In the genomic region with DNA sequence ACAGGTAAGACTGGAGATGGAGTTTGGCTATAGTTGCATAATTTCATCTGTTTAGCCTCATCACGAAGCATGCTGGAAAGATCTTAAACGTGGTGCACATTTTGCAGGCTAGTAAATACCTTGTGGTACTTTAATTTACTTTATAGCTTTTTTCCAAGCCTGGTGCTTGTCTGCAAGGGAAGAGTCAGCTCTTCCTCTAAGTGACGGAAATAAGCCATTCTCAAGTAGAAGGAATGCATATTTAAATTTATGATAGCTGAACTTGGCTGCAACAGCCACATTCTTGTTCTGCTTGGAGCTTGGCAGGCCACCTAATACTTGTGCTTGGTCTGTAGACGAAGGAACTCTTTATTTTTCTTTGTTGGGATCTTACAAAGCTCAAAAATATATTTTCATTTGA, we compare ENCODE assay signal across 14 cellular contexts.
DNase-seq lines count a peak whose midpoint lies in the region; ATAC-seq and TF ChIP-seq lines count a peak whose summit lies in the region.
"Had no signal": no experiment of that assay in that cellular context is flagged by ENCODE, and none has a peak within 500 bp of the region (broad histone marks: within the 10 kb centered on the region; RNA-seq: fewer than 3 reads in every experiment).

No MANE protein-coding gene starts in this region.

- H3K9me3 ChIP-seq in right atrium auricular region (no peaks in the 10 kb centered on the region), aorta (ENCODE audit: control insufficient read depth, low read length) (no peaks in the 10 kb centered on the region), neuronal stem cell (replicated peaks in 1 of 2; ENCODE audit: control insufficient read depth in 2 of 2, insufficient read depth in 1 of 2, low read depth in 1 of 2, low read length in 2 of 2) (no peaks in the 10 kb centered on the region)

- H3K4me2 ChIP-seq in neuronal stem cell (ENCODE audit: insufficient read depth, low read length, poor library complexity, severe bottlenecking): no peak overlapping the region

- H3K36me3 Mint-ChIP-seq in nephron (ENCODE audit: low read depth) (no peaks in the 10 kb centered on the region), T-cell (no peaks in the 10 kb centered on the region)
- H3K36me3 Mint-ChIP-seq: natural killer cell had no signal

- H3K14ac ChIP-seq in neuronal stem cell (ENCODE audit: low read length): no peak overlapping the region

- H4K91ac ChIP-seq in neuronal stem cell (ENCODE audit: low read depth, low read length, poor library complexity): no peak overlapping the region

- TF ChIP-seq CTCF in right atrium auricular region (IDR thresholded peaks at IDR 0.05): no peak
- no peak for TF ChIP-seq CTCF in fibroblast of mammary gland (conservative IDR thresholded peaks at IDR 0.05; ENCODE audit: control insufficient read depth, insufficient read depth, low read depth, low read length)
- no peak for TF ChIP-seq CTCF in nephron (IDR thresholded peaks at IDR 0.05; ENCODE audit: unreplicated experiment in 3 of 3)

- H3K4me1 Mint-ChIP-seq in nephron (peaks cover 39% of the 10 kb centered on the region), T-cell (no peaks in the 10 kb centered on the region)
- H3K4me1 Mint-ChIP-seq: natural killer cell had no signal

- H3K27ac ChIP-seq in right atrium auricular region (peak overlapping the region in 1 of 2 donors; percentile 47), aorta (ENCODE audit: low read depth in 1 of 2, low read length in 2 of 2) (peak overlapping the region in 1 of 2 donors; percentile 67), neuronal stem cell (replicated peaks; ENCODE audit: low read length) (no peak overlapping the region)

- H2AK5ac ChIP-seq in neuronal stem cell (ENCODE audit: low read depth, low read length): no peak overlapping the region

- no peaks in the 10 kb centered on the region for H3K9me3 Mint-ChIP-seq in nephron
- H3K9me3 Mint-ChIP-seq in T-cell: peaks cover 0 to 3% (median 3%) of the 10 kb centered on the region in 3 donors
- H3K9me3 Mint-ChIP-seq: activated T-helper 2 cell treated with anti-CD3 and anti-CD28 coated beads, Interferon-gamma antibody, Interleukin-2, Interleukin-4, amounts not matched to agents 10 μg/mL and 5 μg/mL and 100 μg/mL, durations not matched to agents 14 hours and 24 hours and 36 hours; natural killer cell had no signal

- H3K27ac Mint-ChIP-seq in nephron: peak overlapping the region; percentile 87 to 91 (median 90)
- no peak overlapping the region for H3K27ac Mint-ChIP-seq in T-cell
- H3K27ac Mint-ChIP-seq: activated T-helper 2 cell treated with anti-CD3 and anti-CD28 coated beads, Interferon-gamma antibody, Interleukin-2, Interleukin-4, amounts not matched to agents 10 μg/mL and 5 μg/mL and 100 μg/mL, durations not matched to agents 14 hours and 24 hours and 36 hours; natural killer cell had no signal

- no peaks in the 10 kb centered on the region for H3K79me1 ChIP-seq in neuronal stem cell (ENCODE audit: low read depth, low read length)

- peak; percentile 73 for ATAC-seq in Right ventricle myocardium superior (ENCODE audit: poor library complexity)
- peak; percentile 75 for ATAC-seq in aorta (ENCODE audit: low FRiP score)
- no peak for ATAC-seq in T-cell (replicated peaks in 1 of 4)
- ATAC-seq: natural killer cell had no signal

- no peaks in the 10 kb centered on the region for H3K27me3 ChIP-seq in right atrium auricular region
- no peaks in the 10 kb centered on the region for H3K27me3 ChIP-seq in aorta (ENCODE audit: control insufficient read depth in 1 of 2, insufficient read depth in 2 of 2, low read length in 1 of 2)
- no peaks in the 10 kb centered on the region for H3K27me3 ChIP-seq in neuronal stem cell (ENCODE audit: control insufficient read depth in 3 of 3, insufficient read depth in 3 of 3, low read depth in 1 of 3, low read length in 3 of 3)
- H3K27me3 ChIP-seq in H7 (ENCODE audit: control insufficient read depth, insufficient read depth, low read length): no peaks in the 10 kb centered on the region

- H3K4ac ChIP-seq in neuronal stem cell (ENCODE audit: low read length): no peak overlapping the region

- H2BK5ac ChIP-seq in neuronal stem cell (ENCODE audit: low read length): no peak overlapping the region

- no peaks in the 10 kb centered on the region for H3K36me3 ChIP-seq in right atrium auricular region
- H3K36me3 ChIP-seq in aorta (ENCODE audit: control insufficient read depth in 1 of 2, insufficient read depth in 2 of 2, low read length in 1 of 2): no peaks in the 10 kb centered on the region
- H3K36me3 ChIP-seq in neuronal stem cell (replicated peaks in 1 of 2; ENCODE audit: control insufficient read depth in 2 of 2, insufficient read depth in 2 of 2, low read length in 2 of 2): no peaks in the 10 kb centered on the region
- H3K36me3 ChIP-seq in H7 (replicated peaks; ENCODE audit: control insufficient read depth, insufficient read depth, low read length): no peaks in the 10 kb centered on the region

- H3K23ac ChIP-seq in neuronal stem cell (ENCODE audit: low read depth, low read length, poor library complexity): no peak overlapping the region

- H2BK120ac ChIP-seq in neuronal stem cell (ENCODE audit: low read depth, low read length): no peak overlapping the region

- H3K27me3 Mint-ChIP-seq in nephron (ENCODE audit: low read depth) (peaks cover 3% of the 10 kb centered on the region), T-cell (peaks cover 0 to 4% of the 10 kb centered on the region in 2 donors)

- intact Hi-C loops in Right ventricle myocardium superior (cut with DNase I) (no loop called here), aorta (cut with DNase I) (loop anchor here in 1 of 2 donors (5.0 kb wide), 1 partner anchor 85 kb away; no protein-coding TSS in a partner anchor)

- H4K8ac ChIP-seq in neuronal stem cell (ENCODE audit: low read depth, low read length): no peak overlapping the region

- H2BK15ac ChIP-seq in neuronal stem cell (ENCODE audit: low read length): no peak overlapping the region

- H3K18ac ChIP-seq in neuronal stem cell (ENCODE audit: low read length): no peak overlapping the region

- CTCF ChIA-PET in T-cell (lab: Charles Lee): interaction anchor here in 1 of 2 donors (0.6 kb wide), 1 partner anchor 55 kb away, joined by 4 read pairs; no protein-coding TSS in a partner anchor

- DNase-seq in Right ventricle myocardium superior (no peak), right atrium auricular region (ENCODE audit: low spot score) (no peak), fibroblast of mammary gland (ENCODE audit: low read depth) (peak; percentile 57), aorta (peak in 1 of 2 donors; percentile 54), neuronal stem cell (ENCODE audit: low spot score) (no peak), T-cell (no peak), H7 (no peak)
- DNase-seq: activated CD4-positive, alpha-beta T cell treated with anti-CD3 and anti-CD28 coated beads for 4 hours; natural killer cell; NCI-H146; NCI-H82; stimulated activated naive CD4-positive, alpha-beta T cell treated with Interleukin-2 at 50 U/mL for 16 hours had no signal

- H2AFZ ChIP-seq in neuronal stem cell (ENCODE audit: low read length): no peak overlapping the region

- H3K4me3 ChIP-seq in right atrium auricular region (no peak overlapping the region), fibroblast of mammary gland (ENCODE audit: control insufficient read depth, low read depth, low read length) (no peak overlapping the region), aorta (ENCODE audit: low read length in 2 of 2) (no peak overlapping the region), neuronal stem cell (ENCODE audit: low read length in 2 of 2) (no peak overlapping the region), H7 (ENCODE audit: insufficient read depth, low read depth, low read length) (no peak overlapping the region)

- H3K9ac ChIP-seq in neuronal stem cell (ENCODE audit: low read depth, low read length, poor library complexity): no peak overlapping the region

- peak overlapping the region in 1 of 3 experiments; percentile 22 for H3K4me3 Mint-ChIP-seq in nephron
- no peak overlapping the region for H3K4me3 Mint-ChIP-seq in T-cell
- H3K4me3 Mint-ChIP-seq: natural killer cell had no signal

- peaks cover 2 to 19% of the 10 kb centered on the region in 2 donors for H3K4me1 ChIP-seq in right atrium auricular region
- H3K4me1 ChIP-seq in aorta (ENCODE audit: control insufficient read depth in 1 of 2, insufficient read depth in 2 of 2, low read length in 2 of 2): peaks cover 5 to 8% of the 10 kb centered on the region in 2 donors
- H3K4me1 ChIP-seq in neuronal stem cell (ENCODE audit: control insufficient read depth in 2 of 2, insufficient read depth in 1 of 2, low read depth in 1 of 2, low read length in 2 of 2): peaks cover 0 to 2% of the 10 kb centered on the region in 2 donors

- H2BK12ac ChIP-seq in neuronal stem cell (ENCODE audit: low read length): no peak overlapping the region

- 2 to 4% methylated on average over 4 of the region's 4 CpGs for WGBS in aorta, 2 donors
- WGBS in neuronal stem cell (ENCODE audit: extremely low coverage in 2 of 2, insufficient read length in 2 of 2, insufficient replicate concordance in 1 of 2), 2 donors: no CpG with 5 or more reads among the region's 4 CpGs

- POLR2A ChIA-PET in T-cell (lab: Charles Lee): no interaction called here

Comparison
In these comparisons a context has a peak if more than half of its experiments do, and no peak if none do; other contexts are left out.
1. ATAC-seq: peak in Right ventricle myocardium superior (single experiment) and aorta (single experiment); none in T-cell (0 of 4).
2. H3K27ac Mint-ChIP-seq: peak in nephron (3 of 3); none in T-cell (0 of 2).